ENCODE assay signal across 8 cellular contexts in genomic region chr1:40729316-40729862, GRCh38. TPM values are rescaled to one million over a fixed set of nuclear protein-coding genes. Genes with fewer than 3 reads are reported as not detected.
DNase-seq lines count a peak whose midpoint lies in the region; ATAC-seq and TF ChIP-seq lines count a peak whose summit lies in the region.
"Not testable (repeated sequence)": the region's sequence is repeated elsewhere in the genome, so short reads cannot be mapped to it uniquely, and the experiment has no call there.

No MANE protein-coding gene starts in this region.

- POLR2A ChIA-PET in activated CD4-positive, alpha-beta T cell treated with anti-CD3 and anti-CD28 coated beads, Interleukin-2, amount 10 ng/mL, durations not matched to agents 7 days and 5 days (lab: Charles Lee), result interaction anchor here (0.7 kb wide), 1 partner anchor 188 kb away, joined by 5 read pairs; no protein-coding TSS in a partner anchor

- in situ Hi-C loops in astrocyte of the cerebellum (cut with HindIII; ENCODE audit: low sequenced_read_pairs), result loop anchor here (10.0 kb wide), 1 partner anchor 55 kb away; the partner anchor contains the start of gene KCNQ4

- not testable (repeated sequence) for H3K36me3 ChIP-seq in BLaER1; KMS-11 (ENCODE audit: insufficient read depth); left lung

- peaks cover 19% of the 10 kb centered on the region for H3K4me1 ChIP-seq in BLaER1
- peaks cover 31% of the 10 kb centered on the region for H3K4me1 ChIP-seq in KMS-11 (ENCODE audit: low read depth, poor library complexity, severe bottlenecking)
- peaks cover 6 to 25% of the 10 kb centered on the region in 2 donors for H3K4me1 ChIP-seq in left lung

- H3K27ac ChIP-seq in BLaER1, KMS-11, left lung: not testable (repeated sequence)

- H3K4me3 Mint-ChIP-seq in activated CD4-positive, alpha-beta T cell treated with anti-CD3 and anti-CD28 coated beads, Interleukin-2, amount 10 ng/mL, durations not matched to agents 7 days and 5 days; activated T-helper 2 cell treated with anti-CD3 and anti-CD28 coated beads, Interferon-gamma antibody, Interleukin-2, Interleukin-4, amounts not matched to agents 10 μg/mL and 5 μg/mL and 100 μg/mL, durations not matched to agents 14 hours and 24 hours and 36 hours (ENCODE audit: low read depth); effector memory CD8-positive, alpha-beta T cell; progenitor cell of endocrine pancreas (ENCODE audit: low read depth): not testable (repeated sequence)

- not testable (repeated sequence) for H3K9me3 ChIP-seq in BLaER1, left lung

- H3K79me2 ChIP-seq in KMS-11 (ENCODE audit: insufficient read depth, low read depth), result not testable (repeated sequence)

- not testable (repeated sequence) for TF ChIP-seq CTCF in KMS-11 (conservative IDR thresholded peaks at IDR 0.05; ENCODE audit: low read depth, low read length); astrocyte of the cerebellum (IDR thresholded peaks at IDR 0.05; ENCODE audit: low read depth, low read length, missing control alignments); left lung (IDR thresholded peaks at IDR 0.05); progenitor cell of endocrine pancreas (IDR thresholded peaks at IDR 0.05; ENCODE audit: unreplicated experiment)

- not testable (repeated sequence) for H3K4me3 ChIP-seq in BLaER1; KMS-11 (IDR thresholded peaks at IDR 0.05; ENCODE audit: insufficient read depth, low read depth, low read length); astrocyte of the cerebellum (ENCODE audit: low read depth, low read length); left lung

- H2AFZ ChIP-seq in KMS-11 (ENCODE audit: low read depth), result not testable (repeated sequence)

- CTCF ChIA-PET in activated CD4-positive, alpha-beta T cell treated with anti-CD3 and anti-CD28 coated beads, Interleukin-2, amount 10 ng/mL, durations not matched to agents 7 days and 5 days (lab: Charles Lee), result interaction anchor here (0.6 to 2.0 kb wide), 5 partner anchors 24 to 45 kb away, joined by 3 to 6 read pairs (median 3); no protein-coding TSS in a partner anchor

- intact Hi-C loops in activated T-helper 2 cell treated with anti-CD3 and anti-CD28 coated beads, Interferon-gamma antibody, Interleukin-2, Interleukin-4, amounts not matched to agents 10 μg/mL and 5 μg/mL and 100 μg/mL, durations not matched to agents 14 hours and 24 hours and 36 hours (cut with micrococcal nuclease); left lung (cut with DNase I): not testable (repeated sequence)

- H3K27ac Mint-ChIP-seq in activated CD4-positive, alpha-beta T cell treated with anti-CD3 and anti-CD28 coated beads, Interleukin-2, amount 10 ng/mL, durations not matched to agents 7 days and 5 days, result peak overlapping the region; percentile 37
- H3K27ac Mint-ChIP-seq in activated T-helper 2 cell treated with anti-CD3 and anti-CD28 coated beads, Interferon-gamma antibody, Interleukin-2, Interleukin-4, amounts not matched to agents 10 μg/mL and 5 μg/mL and 100 μg/mL, durations not matched to agents 14 hours and 24 hours and 36 hours, result peak overlapping the region; percentile 38
- H3K27ac Mint-ChIP-seq in effector memory CD8-positive, alpha-beta T cell, result peak overlapping the region; percentile 60 to 81
- H3K27ac Mint-ChIP-seq in progenitor cell of endocrine pancreas, result peak overlapping the region; percentile 37

- H3K4me2 ChIP-seq in BLaER1 (peak overlapping the region; percentile 36), KMS-11 (peak overlapping the region; percentile 25; the same call in 1 of the 2 replicates)

- H3K9me3 Mint-ChIP-seq in activated CD4-positive, alpha-beta T cell treated with anti-CD3 and anti-CD28 coated beads, Interleukin-2, amount 10 ng/mL, durations not matched to agents 7 days and 5 days; activated T-helper 2 cell treated with anti-CD3 and anti-CD28 coated beads, Interferon-gamma antibody, Interleukin-2, Interleukin-4, amounts not matched to agents 10 μg/mL and 5 μg/mL and 100 μg/mL, durations not matched to agents 14 hours and 24 hours and 36 hours; effector memory CD8-positive, alpha-beta T cell; progenitor cell of endocrine pancreas (ENCODE audit: low read depth): not testable (repeated sequence)

- not testable (repeated sequence) for H3K27me3 Mint-ChIP-seq in activated CD4-positive, alpha-beta T cell treated with anti-CD3 and anti-CD28 coated beads, Interleukin-2, amount 10 ng/mL, durations not matched to agents 7 days and 5 days; activated T-helper 2 cell treated with anti-CD3 and anti-CD28 coated beads, Interferon-gamma antibody, Interleukin-2, Interleukin-4, amounts not matched to agents 10 μg/mL and 5 μg/mL and 100 μg/mL, durations not matched to agents 14 hours and 24 hours and 36 hours (ENCODE audit: low read depth); effector memory CD8-positive, alpha-beta T cell; progenitor cell of endocrine pancreas

- not testable (repeated sequence) for H3K27me3 ChIP-seq in BLaER1; KMS-11 (ENCODE audit: insufficient read depth, low read depth); left lung

- peaks cover 45% of the 10 kb centered on the region for H3K4me1 Mint-ChIP-seq in activated CD4-positive, alpha-beta T cell treated with anti-CD3 and anti-CD28 coated beads, Interleukin-2, amount 10 ng/mL, durations not matched to agents 7 days and 5 days
- H3K4me1 Mint-ChIP-seq in activated T-helper 2 cell treated with anti-CD3 and anti-CD28 coated beads, Interferon-gamma antibody, Interleukin-2, Interleukin-4, amounts not matched to agents 10 μg/mL and 5 μg/mL and 100 μg/mL, durations not matched to agents 14 hours and 24 hours and 36 hours (ENCODE audit: low read depth), result peaks cover 31% of the 10 kb centered on the region
- H3K4me1 Mint-ChIP-seq in effector memory CD8-positive, alpha-beta T cell (ENCODE audit: low read depth in 2 of 2), result peaks cover 36 to 59% of the 10 kb centered on the region in 2 donors
- not testable (repeated sequence) for H3K4me1 Mint-ChIP-seq in progenitor cell of endocrine pancreas (ENCODE audit: low read depth)

- not testable (repeated sequence) for DNase-seq in activated CD4-positive, alpha-beta T cell treated with anti-CD3 and anti-CD28 coated beads, Interleukin-2, amount 10 ng/mL, durations not matched to agents 7 days and 5 days; activated T-helper 2 cell treated with anti-CD3 and anti-CD28 coated beads, Interferon-gamma antibody, Interleukin-2, Interleukin-4, amounts not matched to agents 10 μg/mL and 5 μg/mL and 100 μg/mL, durations not matched to agents 14 hours and 24 hours and 36 hours (ENCODE audit: low spot score); effector memory CD8-positive, alpha-beta T cell; left lung; progenitor cell of endocrine pancreas (ENCODE audit: low spot score, unreplicated experiment)
- peak; percentile 23 for DNase-seq in astrocyte of the cerebellum (ENCODE audit: low read depth)

- H3K36me3 Mint-ChIP-seq in activated CD4-positive, alpha-beta T cell treated with anti-CD3 and anti-CD28 coated beads, Interleukin-2, amount 10 ng/mL, durations not matched to agents 7 days and 5 days (ENCODE audit: low read depth), result peaks cover 25% of the 10 kb centered on the region
- H3K36me3 Mint-ChIP-seq in activated T-helper 2 cell treated with anti-CD3 and anti-CD28 coated beads, Interferon-gamma antibody, Interleukin-2, Interleukin-4, amounts not matched to agents 10 μg/mL and 5 μg/mL and 100 μg/mL, durations not matched to agents 14 hours and 24 hours and 36 hours (ENCODE audit: low read depth), result peaks cover 29% of the 10 kb centered on the region
- not testable (repeated sequence) for H3K36me3 Mint-ChIP-seq in effector memory CD8-positive, alpha-beta T cell (ENCODE audit: insufficient read depth); progenitor cell of endocrine pancreas (ENCODE audit: insufficient read depth)

- ATAC-seq in effector memory CD8-positive, alpha-beta T cell (replicated peaks), result not testable (repeated sequence)
- peak; percentile 57 for ATAC-seq in left lung

- not testable (repeated sequence) for H3K9ac ChIP-seq in BLaER1, KMS-11

- peaks cover 80% of the 10 kb centered on the region for H4K20me1 ChIP-seq in BLaER1
- not testable (repeated sequence) for H4K20me1 ChIP-seq in KMS-11 (ENCODE audit: insufficient read depth)

RNA-seq across cellular contexts. Expression of gene NFYC, which starts 37.9 kb away (rescaled TPM):
- total RNA-seq in activated CD4-positive, alpha-beta T cell treated with anti-CD3 and anti-CD28 coated beads, Interleukin-2, amount 10 ng/mL, durations not matched to agents 7 days and 5 days, result 10 to 100 TPM; 85.7 to 99.2 TPM
- 66.0 and 68.4 TPM in 2 replicates for total RNA-seq in activated T-helper 2 cell treated with anti-CD3 and anti-CD28 coated beads, Interferon-gamma antibody, Interleukin-2, Interleukin-4, amounts not matched to agents 10 μg/mL and 5 μg/mL and 100 μg/mL, durations not matched to agents 14 hours and 24 hours and 36 hours
- total RNA-seq in left lung, result 10 to 100 TPM; 54.6 to 56.0 TPM
- total RNA-seq in progenitor cell of endocrine pancreas, result 73.4 and 74.9 TPM in 2 replicates

RNA-seq across cellular contexts. Expression of gene KCNQ4, which starts 54.2 kb away (rescaled TPM):
- total RNA-seq in activated CD4-positive, alpha-beta T cell treated with anti-CD3 and anti-CD28 coated beads, Interleukin-2, amount 10 ng/mL, durations not matched to agents 7 days and 5 days, result under 1 TPM; 0.23 to 0.52 TPM
- 0.57 and 0.78 TPM in 2 replicates for total RNA-seq in activated T-helper 2 cell treated with anti-CD3 and anti-CD28 coated beads, Interferon-gamma antibody, Interleukin-2, Interleukin-4, amounts not matched to agents 10 μg/mL and 5 μg/mL and 100 μg/mL, durations not matched to agents 14 hours and 24 hours and 36 hours
- 1 to 10 TPM in 1 of 2 donors, under 1 TPM in 1; 0.92 to 1.2 TPM for total RNA-seq in left lung
- 0.67 and 0.73 TPM in 2 replicates for total RNA-seq in progenitor cell of endocrine pancreas
